In the genomic region with DNA sequence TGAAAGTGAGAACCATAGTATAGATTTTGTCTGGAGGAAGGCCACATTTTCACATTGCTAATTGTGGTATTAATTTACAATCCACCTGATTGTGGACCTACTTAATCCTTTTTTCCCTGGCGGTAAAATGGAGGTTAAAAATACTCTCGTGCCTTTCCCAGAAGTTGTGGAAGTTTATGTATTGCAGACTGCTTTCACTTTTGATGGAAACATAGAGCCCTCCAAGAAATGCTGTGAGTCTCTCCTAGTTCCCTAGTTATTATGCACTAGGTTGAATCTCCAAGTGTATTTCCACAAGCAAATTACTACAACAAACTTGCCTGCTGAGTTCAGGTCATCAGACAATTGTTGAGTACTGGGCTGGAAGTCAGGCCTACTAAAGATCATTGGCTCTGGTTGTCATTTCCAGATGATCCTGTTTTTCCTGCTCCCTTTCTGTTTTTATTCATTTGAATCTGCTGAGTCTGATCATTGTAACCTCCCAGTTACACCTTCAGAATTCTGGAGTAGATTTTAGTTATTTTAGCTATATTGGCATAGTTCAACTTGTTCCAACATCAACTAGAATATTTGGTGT, we compare ENCODE assay signal across 13 cellular contexts.
DNase-seq lines count a peak whose midpoint lies in the region; ATAC-seq, FAIRE-seq and TF ChIP-seq lines count a peak whose summit lies in the region.
"Had no signal": no experiment of that assay in that cellular context is flagged by ENCODE, and none has a peak within 500 bp of the region (broad histone marks: within the 10 kb centered on the region; RNA-seq: fewer than 3 reads in every experiment).

No MANE protein-coding gene starts in this region.

- no peak overlapping the region for H3K27ac ChIP-seq in PC-9
- no peak overlapping the region for H3K27ac ChIP-seq in H1 (ENCODE audit: low read depth, low read length)
- peak overlapping the region; percentile 12 for H3K27ac ChIP-seq in stomach smooth muscle (ENCODE audit: low read length)

- H3K9me3 ChIP-seq in PC-9 (ENCODE audit: insufficient read depth, low read depth) (no peaks in the 10 kb centered on the region), H1 (ENCODE audit: insufficient read depth in 2 of 2, low read depth in 1 of 2, low read length in 1 of 2) (no peaks in the 10 kb centered on the region), stomach smooth muscle (ENCODE audit: control insufficient read depth in 2 of 2, low read length in 2 of 2) (no peaks in the 10 kb centered on the region)

- no peak overlapping the region for H3K23ac ChIP-seq in H1 (ENCODE audit: insufficient read length)

- TF ChIP-seq POLR2A in H1 (IDR thresholded peaks at IDR 0.05; ENCODE audit: control extremely low read depth in 1 of 2, low read depth in 2 of 2, low read length in 2 of 2), result no peak

- BruUV-seq in PC-9 (replicated peaks; lab: Mats Ljungman, UMichigan), result no TSS peak

- H3K56ac ChIP-seq in H1 (replicated peaks; ENCODE audit: insufficient read length, low read depth, low read length), result no peak overlapping the region

- H2BK120ac ChIP-seq in H1 (replicated peaks; ENCODE audit: low read depth, low read length), result no peak overlapping the region

- no peak overlapping the region for H3K9ac ChIP-seq in H1 (replicated peaks in 1 of 4; ENCODE audit: extremely low read depth in 1 of 4, low read depth in 3 of 4, low read length in 3 of 4)
- H3K9ac ChIP-seq in stomach smooth muscle (ENCODE audit: low read length in 2 of 2), result peak overlapping the region; percentile 1 to 29

- 0 out of 2 replicates have a peak, but pooled peaks cover 4% of the 10 kb centered on the region for H3F3A ChIP-seq in PC-9 (ENCODE audit: insufficient read depth, low read depth)

- peaks cover 16% of the 10 kb centered on the region; the same call in 1 of the 2 replicates for H3K36me3 ChIP-seq in PC-9 (ENCODE audit: low read depth)
- no peaks in the 10 kb centered on the region for H3K36me3 ChIP-seq in H1 (ENCODE audit: control insufficient read depth in 2 of 4, insufficient read depth in 4 of 4, low read length in 3 of 4)
- no peaks in the 10 kb centered on the region for H3K36me3 ChIP-seq in stomach smooth muscle (ENCODE audit: control insufficient read depth in 2 of 2, insufficient read depth in 2 of 2, low read length in 2 of 2)

- no peak for TF ChIP-seq RAD21 in H1 (IDR thresholded peaks at IDR 0.05 in 1 of 2, conservative IDR thresholded peaks at IDR 0.05 in 1 of 2; ENCODE audit: low read depth in 2 of 2, low read length in 2 of 2)

- no peaks in the 10 kb centered on the region for H3K23me2 ChIP-seq in H1 (ENCODE audit: low read depth, low read length)

- FAIRE-seq in H1 (lab: Jason Lieb, UNC), result no peak

- no peak overlapping the region for H2BK5ac ChIP-seq in H1 (ENCODE audit: low read depth, low read length)

- H4K5ac ChIP-seq in H1 (ENCODE audit: insufficient read length, low read depth, low read length), result no peak overlapping the region

- H3K27me3 ChIP-seq in PC-9 (ENCODE audit: insufficient read depth, low read depth), result no peaks in the 10 kb centered on the region
- no peaks in the 10 kb centered on the region for H3K27me3 ChIP-seq in H1 (replicated peaks in 1 of 4; ENCODE audit: control insufficient read depth in 3 of 4, extremely low read depth in 1 of 4, insufficient read depth in 3 of 4, low read length in 3 of 4)
- no peaks in the 10 kb centered on the region for H3K27me3 ChIP-seq in stomach smooth muscle (ENCODE audit: control insufficient read depth in 1 of 2, insufficient read depth in 2 of 2, low read length in 2 of 2)

- no peak overlapping the region for H2BK15ac ChIP-seq in H1 (ENCODE audit: low read length)

- H4K20me1 ChIP-seq in PC-9 (ENCODE audit: insufficient read depth) (no peaks in the 10 kb centered on the region), H1 (replicated peaks in 1 of 2; ENCODE audit: control insufficient read depth in 1 of 2, insufficient read depth in 2 of 2, low read length in 2 of 2) (no peaks in the 10 kb centered on the region)

- H3K4me1 ChIP-seq in PC-9 (replicated peaks; ENCODE audit: insufficient read depth), result 0 out of 2 replicates have a peak, but pooled peaks cover 7% of the 10 kb centered on the region
- H3K4me1 ChIP-seq in H1 (replicated peaks in 1 of 4; ENCODE audit: control insufficient read depth in 3 of 4, insufficient read depth in 4 of 4, low read length in 3 of 4), result peaks cover 0 to 10% (median 7%) of the 10 kb centered on the region in 4 experiments; a peak in 4 of 7 replicates
- H3K4me1 ChIP-seq in stomach smooth muscle (ENCODE audit: control insufficient read depth, insufficient read depth, low read length), result peaks cover 21% of the 10 kb centered on the region

- H2BK20ac ChIP-seq in H1 (ENCODE audit: low read length), result no peak overlapping the region

- no peak overlapping the region for H3K4ac ChIP-seq in H1 (replicated peaks; ENCODE audit: insufficient read length, low read depth, low read length)

- H3K18ac ChIP-seq in H1 (ENCODE audit: extremely low read depth, low read length), result no peak overlapping the region

- H2AK5ac ChIP-seq in H1 (ENCODE audit: low read depth, low read length), result no peak overlapping the region

- no peaks in the 10 kb centered on the region for H3K79me1 ChIP-seq in H1 (ENCODE audit: low read depth, low read length)

- H4K8ac ChIP-seq in H1 (ENCODE audit: extremely low read depth, insufficient read depth, low read length), result no peak overlapping the region

- no peak overlapping the region for H3K14ac ChIP-seq in H1 (ENCODE audit: insufficient read length)

- ATAC-seq in HG02763 (IDR thresholded peaks at IDR 0.05; ENCODE audit: unreplicated experiment) (no peak), HG03469 (IDR thresholded peaks at IDR 0.05; ENCODE audit: unreplicated experiment) (no peak)
- ATAC-seq: natural killer cell treated with Interleukin-12 subunit alpha and Interleukin-12 subunit beta and Interleukin-15 and Interleukin-18, amount 100 ng/mL, for 72 hours had no signal

- WGBS in H1 (ENCODE audit: extremely low coverage in 1 of 2, insufficient coverage in 1 of 2, insufficient read length in 1 of 2, insufficient replicate concordance in 2 of 2, low coverage in 1 of 2, low lambda C conversion rate in 2 of 2, missing lambda C conversion rate in 1 of 2), 2 experiments, result 87% methylated on average over 2 of the region's 2 CpGs; no CpG with 5 or more reads in 1 of the 2 experiments

- TF ChIP-seq EP300 in H1 (IDR thresholded peaks at IDR 0.05; ENCODE audit: borderline replicate concordance in 1 of 2, low read depth in 2 of 2, low read length in 2 of 2), result no peak

- no peak overlapping the region for H2AFZ ChIP-seq in PC-9
- H2AFZ ChIP-seq in H1 (ENCODE audit: low read length), result no peak overlapping the region

- POLR2A ChIA-PET in PC-9 (lab: Charles Lee; ENCODE audit: unreplicated experiment) (no interaction called here), H1 (lab: Charles Lee; ENCODE audit: partially characterized antibody) (no interaction called here)

- no peaks in the 10 kb centered on the region; the same call in 1 of the 2 replicates for H3K79me2 ChIP-seq in PC-9 (ENCODE audit: low read depth)
- no peaks in the 10 kb centered on the region for H3K79me2 ChIP-seq in H1 (ENCODE audit: control insufficient read depth in 1 of 2, insufficient read depth in 2 of 2, low read length in 2 of 2)

- no peak overlapping the region for H3K4me3 ChIP-seq in PC-9
- no peak overlapping the region for H3K4me3 ChIP-seq in H1 (ENCODE audit: extremely low read depth in 1 of 4, insufficient read depth in 2 of 4, low read depth in 3 of 4, low read length in 4 of 4)
- peak overlapping the region; percentile 23 to 54 for H3K4me3 ChIP-seq in stomach smooth muscle (ENCODE audit: low read length in 2 of 2)

- DNase-seq in PC-9, result peak in 1 of 2 experiments; percentile 2
- no peak for DNase-seq in H1 (ENCODE audit: low read depth in 1 of 2, low spot score in 2 of 2)
- DNase-seq in lung microvascular endothelial cell (ENCODE audit: low read depth in 2 of 2), result peak; percentile 35 to 64
- no peak for DNase-seq in stimulated activated naive CD4-positive, alpha-beta T cell treated with Interleukin-2 at 50 U/mL for 16 hours (lab: John Stamatoyannopoulos, UW)
- DNase-seq in hypothalamus (lab: John Stamatoyannopoulos, UW), result no peak
- DNase-seq: activated naive CD8-positive, alpha-beta T cell treated with anti-CD3 and anti-CD28 coated beads, Interleukin-2, amount 10 ng/mL, durations not matched to agents 7 days and 5 days; CD4-positive, alpha-beta memory T cell; effector CD8-positive, alpha-beta T cell; SHP77 treated with DMSO at 0.1 percent for 48 hours had no signal

- H3K9me2 ChIP-seq in PC-9 (ENCODE audit: insufficient read depth), result no peaks in the 10 kb centered on the region

- peak overlapping the region; percentile 35; the same call in 1 of the 2 replicates for H3K4me2 ChIP-seq in PC-9
- H3K4me2 ChIP-seq in H1 (ENCODE audit: insufficient read depth in 1 of 2, low read depth in 2 of 2, low read length in 2 of 2), result no peak overlapping the region

- peak overlapping the region; percentile 31; the same call in 1 of the 2 replicates for H2BK12ac ChIP-seq in H1 (ENCODE audit: low read depth, low read length)

- intact Hi-C loops in PC-9 (cut with micrococcal nuclease; ENCODE audit: unreplicated experiment), result no loop called here

- no peak for TF ChIP-seq CTCF in PC-9 (conservative IDR thresholded peaks at IDR 0.05)
- TF ChIP-seq CTCF in H1 (IDR thresholded peaks at IDR 0.05; ENCODE audit: control extremely low read depth in 1 of 3, insufficient read depth in 1 of 3, low read depth in 1 of 3, low read length in 3 of 3), result no peak

- CTCF ChIA-PET in PC-9 (lab: Charles Lee) (no interaction called here), H1 (lab: Charles Lee; ENCODE audit: partially characterized antibody) (no interaction called here)

- no peak overlapping the region for H4K91ac ChIP-seq in H1 (replicated peaks; ENCODE audit: insufficient read length, low read length)

TF ChIP-seq in H1, 55 proteins besides CTCF, POLR2A, EP300 and RAD21 (continues in another document):
- TF ChIP-seq USF2 (IDR thresholded peaks at IDR 0.05; ENCODE audit: low read length) (no peak), FOSL1 (IDR thresholded peaks at IDR 0.05; ENCODE audit: insufficient read depth, low read depth, low read length) (no peak), CHD1 (IDR thresholded peaks at IDR 0.05; ENCODE audit: low read depth, low read length) (no peak), SP2 (IDR thresholded peaks at IDR 0.05; ENCODE audit: low read length) (no peak), CREB1 (IDR thresholded peaks at IDR 0.05) (no peak), SP4 (IDR thresholded peaks at IDR 0.05; ENCODE audit: low read length) (no peak), SAP30 (IDR thresholded peaks at IDR 0.05; ENCODE audit: insufficient read depth, insufficient replicate concordance, low read length) (no peak), TEAD4 (IDR thresholded peaks at IDR 0.05; ENCODE audit: low read depth, low read length) (no peak), POU5F1 (IDR thresholded peaks at IDR 0.05; ENCODE audit: low read depth, low read length) (no peak)

Comparison
In these comparisons a context has a peak if more than half of its experiments do, and no peak if none do; other contexts are left out.
1. DNase-seq: peak in lung microvascular endothelial cell (2 of 2); none in H1 (0 of 2), stimulated activated naive CD4-positive, alpha-beta T cell treated with Interleukin-2 at 50 U/mL for 16 hours (single experiment) and hypothalamus (0 of 51).
2. H3K4me3 ChIP-seq: peak in stomach smooth muscle (2 of 2); none in PC-9 (single experiment) and H1 (0 of 4).
3. H3K9ac ChIP-seq: peak in stomach smooth muscle (2 of 2); none in H1 (0 of 4).